In the genomic region with DNA sequence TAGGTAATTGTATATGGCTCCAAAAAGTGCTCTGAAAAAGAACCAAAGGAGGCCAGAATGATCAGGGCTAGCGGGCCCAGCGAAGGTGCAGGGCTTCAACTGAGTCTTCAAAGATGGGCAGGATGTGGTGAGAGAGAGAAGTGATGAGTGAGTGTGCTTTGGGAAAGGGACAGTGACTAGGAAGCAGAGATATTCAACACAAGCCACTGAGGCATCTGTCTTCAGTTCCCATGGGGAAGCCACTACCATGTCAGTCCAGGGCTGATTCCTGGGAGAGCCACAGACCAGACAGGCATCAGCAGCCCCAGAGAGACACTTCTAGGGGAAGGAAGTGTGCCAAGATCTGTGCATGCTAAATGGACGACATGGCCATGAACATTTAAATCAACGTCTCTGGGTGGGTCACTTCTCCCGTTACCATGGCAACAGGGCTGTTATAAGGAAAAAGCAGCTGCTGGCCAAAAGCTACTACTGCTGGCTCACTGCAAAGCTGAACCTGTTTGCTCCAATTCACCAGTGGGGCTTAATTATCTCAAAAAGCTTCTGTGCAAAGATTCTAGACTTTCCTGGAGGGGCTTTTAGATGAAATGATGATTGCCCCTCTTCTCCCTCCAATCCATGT, we compare ENCODE assay signal across 18 cellular contexts. TPM values are rescaled to one million over a fixed set of nuclear protein-coding genes. Genes with fewer than 3 reads are reported as not detected.
DNase-seq lines count a peak whose midpoint lies in the region; ATAC-seq and TF ChIP-seq lines count a peak whose summit lies in the region.
"Had no signal": no experiment of that assay in that cellular context is flagged by ENCODE, and none has a peak within 500 bp of the region (broad histone marks: within the 10 kb centered on the region; RNA-seq: fewer than 3 reads in every experiment).

No MANE protein-coding gene starts in this region.

- H3K27ac ChIP-seq in thyroid gland: peak overlapping the region in 2 of 3 donors; percentile 8 to 13
- H3K27ac ChIP-seq: HL-60, tibial nerve had no signal

- intact Hi-C loops in thyroid gland (cut with DNase I): no loop called here

- H3K27me3 Mint-ChIP-seq in activated naive CD8-positive, alpha-beta T cell treated with anti-CD3 and anti-CD28 coated beads, Interleukin-2, amount 10 ng/mL, durations not matched to agents 7 days and 5 days: no peaks in the 10 kb centered on the region
- no peaks in the 10 kb centered on the region for H3K27me3 Mint-ChIP-seq in activated naive CD8-positive, alpha-beta T cell treated with anti-CD3 and anti-CD28 coated beads, Interleukin-2, amount 50 U/mL, for 24 hours

- no peak for TF ChIP-seq POLR2A in thyroid gland (IDR thresholded peaks at IDR 0.05)

- no peaks in the 10 kb centered on the region for H3K36me3 Mint-ChIP-seq in activated naive CD8-positive, alpha-beta T cell treated with anti-CD3 and anti-CD28 coated beads, Interleukin-2, amount 10 ng/mL, durations not matched to agents 7 days and 5 days
- no peaks in the 10 kb centered on the region for H3K36me3 Mint-ChIP-seq in activated naive CD8-positive, alpha-beta T cell treated with anti-CD3 and anti-CD28 coated beads, Interleukin-2, amount 50 U/mL, for 24 hours (ENCODE audit: low read depth)

- peak; percentile 71 for ATAC-seq in activated naive CD8-positive, alpha-beta T cell treated with anti-CD3 and anti-CD28 coated beads, Interleukin-2, amount 10 ng/mL, durations not matched to agents 7 days and 5 days (ENCODE audit: low read depth)
- ATAC-seq in activated naive CD8-positive, alpha-beta T cell treated with anti-CD3 and anti-CD28 coated beads, Interleukin-2, amount 50 U/mL, for 24 hours: no peak
- ATAC-seq: effector memory CD8-positive, alpha-beta T cell had no signal

- TF ChIP-seq CTCF in thyroid gland (IDR thresholded peaks at IDR 0.05): no peak

- H3K4me1 ChIP-seq in thyroid gland: peaks cover 0 to 17% of the 10 kb centered on the region in 2 donors

- no peak overlapping the region for H3K27ac Mint-ChIP-seq in activated naive CD8-positive, alpha-beta T cell treated with anti-CD3 and anti-CD28 coated beads, Interleukin-2, amount 10 ng/mL, durations not matched to agents 7 days and 5 days
- no peak overlapping the region for H3K27ac Mint-ChIP-seq in activated naive CD8-positive, alpha-beta T cell treated with anti-CD3 and anti-CD28 coated beads, Interleukin-2, amount 50 U/mL, for 24 hours
- H3K27ac Mint-ChIP-seq: activated T-helper 2 cell treated with anti-CD3 and anti-CD28 coated beads, Interferon-gamma antibody, Interleukin-2, Interleukin-4, amounts not matched to agents 10 μg/mL and 5 μg/mL and 100 μg/mL, durations not matched to agents 14 hours and 24 hours and 36 hours; effector memory CD8-positive, alpha-beta T cell had no signal

- POLR2A ChIA-PET in activated naive CD8-positive, alpha-beta T cell treated with anti-CD3 and anti-CD28 coated beads, Interleukin-2, amount 10 ng/mL, durations not matched to agents 7 days and 5 days (lab: Charles Lee): no interaction called here

- H3K4me3 Mint-ChIP-seq in activated naive CD8-positive, alpha-beta T cell treated with anti-CD3 and anti-CD28 coated beads, Interleukin-2, amount 10 ng/mL, durations not matched to agents 7 days and 5 days: no peak overlapping the region
- H3K4me3 Mint-ChIP-seq in activated naive CD8-positive, alpha-beta T cell treated with anti-CD3 and anti-CD28 coated beads, Interleukin-2, amount 50 U/mL, for 24 hours: no peak overlapping the region
- H3K4me3 Mint-ChIP-seq: effector memory CD8-positive, alpha-beta T cell had no signal

- no peaks in the 10 kb centered on the region for H3K27me3 ChIP-seq in thyroid gland
- H3K27me3 ChIP-seq: tibial nerve had no signal

- H3K4me3 ChIP-seq in thyroid gland (replicated peaks in 1 of 3): no peak overlapping the region
- H3K4me3 ChIP-seq: tibial nerve had no signal

- H3K9me3 ChIP-seq in thyroid gland: no peaks in the 10 kb centered on the region
- H3K9me3 ChIP-seq: tibial nerve had no signal

- no peaks in the 10 kb centered on the region for H3K4me1 Mint-ChIP-seq in activated naive CD8-positive, alpha-beta T cell treated with anti-CD3 and anti-CD28 coated beads, Interleukin-2, amount 10 ng/mL, durations not matched to agents 7 days and 5 days
- H3K4me1 Mint-ChIP-seq in activated naive CD8-positive, alpha-beta T cell treated with anti-CD3 and anti-CD28 coated beads, Interleukin-2, amount 50 U/mL, for 24 hours: peaks cover 2% of the 10 kb centered on the region

- H3K36me3 ChIP-seq in thyroid gland: no peaks in the 10 kb centered on the region
- H3K36me3 ChIP-seq: tibial nerve had no signal

- no peak for DNase-seq in activated naive CD8-positive, alpha-beta T cell treated with anti-CD3 and anti-CD28 coated beads, Interleukin-2, amount 10 ng/mL, durations not matched to agents 7 days and 5 days
- DNase-seq in activated naive CD8-positive, alpha-beta T cell treated with anti-CD3 and anti-CD28 coated beads, Interleukin-2, amount 50 U/mL, for 24 hours: no peak
- DNase-seq in NCI-H2029 treated with DMSO at 0.1 percent for 48 hours (lab: John Stamatoyannopoulos, UW): peak; percentile 44
- peak; percentile 18 for DNase-seq in astrocyte of the hippocampus (ENCODE audit: low read depth, low spot score)
- no peak for DNase-seq in thyroid gland
- DNase-seq in Ammon's horn (ENCODE audit: low spot score): no peak
- DNase-seq in NCI-H2107 (lab: John Stamatoyannopoulos, UW): no peak
- DNase-seq: amygdala; effector memory CD8-positive, alpha-beta T cell; Kasumi-1; left colon; NCI-H1417 treated with DMSO at 0.1 percent for 48 hours; RPMI8226; stimulated activated CD4-positive, alpha-beta T cell treated with anti-CD3 and anti-CD28 coated beads, Interleukin-15, amount 100 ng/mL, for 24 hours; SW 1271 had no signal

- WGBS in thyroid gland, 2 donors: 52 to 54% methylated on average over 5 of the region's 5 CpGs

- no peaks in the 10 kb centered on the region for H3K9me3 Mint-ChIP-seq in activated naive CD8-positive, alpha-beta T cell treated with anti-CD3 and anti-CD28 coated beads, Interleukin-2, amount 10 ng/mL, durations not matched to agents 7 days and 5 days
- no peaks in the 10 kb centered on the region for H3K9me3 Mint-ChIP-seq in activated naive CD8-positive, alpha-beta T cell treated with anti-CD3 and anti-CD28 coated beads, Interleukin-2, amount 50 U/mL, for 24 hours
- H3K9me3 Mint-ChIP-seq: activated T-helper 2 cell treated with anti-CD3 and anti-CD28 coated beads, Interferon-gamma antibody, Interleukin-2, Interleukin-4, amounts not matched to agents 10 μg/mL and 5 μg/mL and 100 μg/mL, durations not matched to agents 14 hours and 24 hours and 36 hours; effector memory CD8-positive, alpha-beta T cell had no signal

RNA-seq across cellular contexts. Expression of a gene that starts 28.5 kb away (rescaled TPM):
- total RNA-seq in activated naive CD8-positive, alpha-beta T cell treated with anti-CD3 and anti-CD28 coated beads, Interleukin-2, amount 10 ng/mL, durations not matched to agents 7 days and 5 days: not detected
- 1 to 10 TPM; 1.6 to 4.3 (median 2.7) TPM for total RNA-seq in thyroid gland
- total RNA-seq: activated T-helper 2 cell treated with anti-CD3 and anti-CD28 coated beads, Interferon-gamma antibody, Interleukin-2, Interleukin-4, amounts not matched to agents 10 μg/mL and 5 μg/mL and 100 μg/mL, durations not matched to agents 14 hours and 24 hours and 36 hours had no signal

Comparison
In these comparisons a context has a peak if more than half of its experiments do, and no peak if none do; other contexts are left out.
1. DNase-seq: peak in NCI-H2029 treated with DMSO at 0.1 percent for 48 hours (single experiment) and astrocyte of the hippocampus (single experiment); none in activated naive CD8-positive, alpha-beta T cell treated with anti-CD3 and anti-CD28 coated beads, Interleukin-2, amount 10 ng/mL, durations not matched to agents 7 days and 5 days (single experiment), activated naive CD8-positive, alpha-beta T cell treated with anti-CD3 and anti-CD28 coated beads, Interleukin-2, amount 50 U/mL, for 24 hours (single experiment), thyroid gland (0 of 2), Ammon's horn (single experiment) and NCI-H2107 (single experiment).